Comparison of ENCODE assay signal across 1 cellular context in genomic region chr6:160042014-160042773, GRCh38.
TF ChIP-seq lines count a peak whose summit lies in the region.

No MANE protein-coding gene starts in this region.

TF ChIP-seq in IMR-90, 13 proteins besides CTCF, POLR2A, EP300 and RAD21 (continued from another document):
- TF ChIP-seq MXI1 (IDR thresholded peaks at IDR 0.05; ENCODE audit: borderline replicate concordance, low read depth, low read length) (no peak), CEBPB (IDR thresholded peaks at IDR 0.05; ENCODE audit: low read depth, low read length) (no peak), MAFK (IDR thresholded peaks at IDR 0.05; ENCODE audit: low read depth, low read length) (no peak), ELK1 (IDR thresholded peaks at IDR 0.05; ENCODE audit: borderline replicate concordance, low read depth, low read length) (no peak)
